Comparison of ENCODE assay signal across 8 cellular contexts in genomic region chr2:210072922-210073509, GRCh38.
DNase-seq lines count a peak whose midpoint lies in the region; ATAC-seq, FAIRE-seq and TF ChIP-seq lines count a peak whose summit lies in the region.

No MANE protein-coding gene starts in this region.

- no peak overlapping the region for H3K27ac ChIP-seq in HEK293 (ENCODE audit: extremely low read depth, low read depth, low read length)
- no peak overlapping the region for H3K27ac ChIP-seq in GM12878 (ENCODE audit: control insufficient read depth, insufficient read depth)
- no peak overlapping the region for H3K27ac ChIP-seq in lower lobe of right lung

- H3K4me3 ChIP-seq in HEK293 (ENCODE audit: low read depth, low read length) (no peak overlapping the region), GM12878 (no peak overlapping the region), lower lobe of right lung (no peak overlapping the region)

- in situ Hi-C loops in GM12878 (cut with MboI) = loop anchor here (5.0 kb wide), 1 partner anchor 124 kb away; no protein-coding TSS in a partner anchor

- no peak overlapping the region; the same call in 1 of the 2 replicates for H3K4me2 ChIP-seq in GM12878 (ENCODE audit: control insufficient read depth, insufficient read depth)

- no peaks in the 10 kb centered on the region for H3K36me3 ChIP-seq in HEK293 (ENCODE audit: control insufficient read depth in 2 of 2, insufficient read depth in 1 of 2, low read length in 2 of 2)
- no peaks in the 10 kb centered on the region for H3K36me3 ChIP-seq in GM12878 (ENCODE audit: control insufficient read depth in 2 of 2, insufficient read depth in 2 of 2, low read length in 1 of 2)
- no peaks in the 10 kb centered on the region for H3K36me3 ChIP-seq in lower lobe of right lung

- no TSS peak for BruUV-seq in GM12878 (replicated peaks; lab: Mats Ljungman, UMichigan)

- no peaks in the 10 kb centered on the region for H3K9me3 Mint-ChIP-seq in natural killer cell
- H3K9me3 Mint-ChIP-seq in natural killer cell treated with Interleukin-12 subunit alpha and Interleukin-12 subunit beta and Interleukin-15 and Interleukin-18, amount 100 ng/mL, for 72 hours = no peaks in the 10 kb centered on the region

- RAD21 ChIA-PET in GM12878 (lab: Charles Lee; ENCODE audit: unreplicated experiment) = interaction anchor here (1.1 to 3.2 kb wide), 7 partner anchors 9 to 123 kb away, joined by 3 to 9 read pairs (median 4); partner anchors contain the start of gene KANSL1L

- no peak for DNase-seq in natural killer cell
- DNase-seq in natural killer cell treated with Interleukin-12 subunit alpha and Interleukin-12 subunit beta and Interleukin-15 and Interleukin-18, amount 100 ng/mL, for 72 hours (ENCODE audit: low spot score) = no peak
- DNase-seq in MV-4-11 (lab: John Stamatoyannopoulos, UW) = peak; percentile 45
- DNase-seq in GM12878 (ENCODE audit: low read depth, low spot score) = no peak
- DNase-seq in lower lobe of right lung = no peak
- DNase-seq in NCI-H128 (lab: John Stamatoyannopoulos, UW; ENCODE audit: unreplicated experiment) = no peak
- DNase-seq in stimulated activated CD8-positive, alpha-beta memory T cell treated with anti-CD3 and anti-CD28 coated beads, Interleukin-4, amount 100 ng/mL, for 48 hours = no peak

- H3K4me3 Mint-ChIP-seq in natural killer cell = no peak overlapping the region
- H3K4me3 Mint-ChIP-seq in natural killer cell treated with Interleukin-12 subunit alpha and Interleukin-12 subunit beta and Interleukin-15 and Interleukin-18, amount 100 ng/mL, for 72 hours = no peak overlapping the region

- no peaks in the 10 kb centered on the region for H3K36me3 Mint-ChIP-seq in natural killer cell
- no peaks in the 10 kb centered on the region for H3K36me3 Mint-ChIP-seq in natural killer cell treated with Interleukin-12 subunit alpha and Interleukin-12 subunit beta and Interleukin-15 and Interleukin-18, amount 100 ng/mL, for 72 hours

- H3K9ac ChIP-seq in GM12878 (ENCODE audit: control insufficient read depth, insufficient read depth, low read length) = no peak overlapping the region

- H3K27ac Mint-ChIP-seq in natural killer cell = no peak overlapping the region
- no peak overlapping the region for H3K27ac Mint-ChIP-seq in natural killer cell treated with Interleukin-12 subunit alpha and Interleukin-12 subunit beta and Interleukin-15 and Interleukin-18, amount 100 ng/mL, for 72 hours

- H3K79me2 ChIP-seq in GM12878 (ENCODE audit: control insufficient read depth, insufficient read depth, low read length) = no peaks in the 10 kb centered on the region

- CTCF ChIA-PET in HEK293 (lab: Yijun Ruan, JAX) = interaction anchor here (0.6 to 1.8 kb wide), 14 partner anchors 8 to 1450 kb away, joined by 3 to 5 read pairs (median 3); no protein-coding TSS in a partner anchor
- CTCF ChIA-PET in GM12878 (lab: Yijun Ruan, JAX) = interaction anchor here (0.6 to 3.0 kb wide), 17 partner anchors 12 to 195 kb away, joined by 3 to 23 read pairs (median 4); no protein-coding TSS in a partner anchor

- H3K27me3 ChIP-seq in GM12878 (replicated peaks in 1 of 2; ENCODE audit: control insufficient read depth in 2 of 2, insufficient read depth in 2 of 2, low read length in 1 of 2) (no peaks in the 10 kb centered on the region), lower lobe of right lung (ENCODE audit: low read depth) (no peaks in the 10 kb centered on the region)

- peak overlapping the region; percentile 24; the same call in 1 of the 2 replicates for H2AFZ ChIP-seq in GM12878 (ENCODE audit: control insufficient read depth, low read depth, low read length)

- no peaks in the 10 kb centered on the region for H3K4me1 ChIP-seq in HEK293 (ENCODE audit: control insufficient read depth, insufficient read depth, low read length)
- no peaks in the 10 kb centered on the region for H3K4me1 ChIP-seq in GM12878 (ENCODE audit: control insufficient read depth, insufficient read depth, low read length)
- peaks cover 4% of the 10 kb centered on the region for H3K4me1 ChIP-seq in lower lobe of right lung

- H4K20me1 ChIP-seq in GM12878 (ENCODE audit: control insufficient read depth, insufficient read depth) = no peaks in the 10 kb centered on the region

- TF ChIP-seq CTCF in natural killer cell (IDR thresholded peaks at IDR 0.05) (peak; percentile 62), HEK293 (tag by site-specific recombination; IDR thresholded peaks at IDR 0.05) (0 out of 2 replicates have a peak, but pooled peaks have one; percentile 10), GM12878 (IDR thresholded peaks at IDR 0.05 in 2 of 3, conservative IDR thresholded peaks at IDR 0.05 in 1 of 3; ENCODE audit: control insufficient read depth in 2 of 3, extremely low read depth in 1 of 3, insufficient read depth in 1 of 3, low read depth in 3 of 3, low read length in 3 of 3) (peak; percentile 58 to 72 (median 59)), lower lobe of right lung (IDR thresholded peaks at IDR 0.05) (peak; percentile 42)

- no peak for ATAC-seq in natural killer cell
- no peak for ATAC-seq in natural killer cell treated with Interleukin-12 subunit alpha and Interleukin-12 subunit beta and Interleukin-15 and Interleukin-18, amount 100 ng/mL, for 72 hours
- peak; percentile 86 for ATAC-seq in GM12878
- ATAC-seq in lower lobe of right lung = no peak

- SMC1A ChIA-PET in GM12878 (lab: Charles Lee; ENCODE audit: uncharacterized antibody, unreplicated experiment) = interaction anchor here (0.6 to 2.6 kb wide), 7 partner anchors 74 to 131 kb away, joined by 3 to 19 read pairs (median 3); no protein-coding TSS in a partner anchor

- no peak for TF ChIP-seq POLR2A in GM12878 (IDR thresholded peaks at IDR 0.05; ENCODE audit: low read depth, low read length)

- H3K9me3 ChIP-seq in HEK293 (ENCODE audit: control insufficient read depth, insufficient read depth, low read depth, low read length) (no peaks in the 10 kb centered on the region), GM12878 (replicated peaks; ENCODE audit: control insufficient read depth, insufficient read depth, low read length) (no peaks in the 10 kb centered on the region), lower lobe of right lung (no peaks in the 10 kb centered on the region)

- H3K27me3 Mint-ChIP-seq in natural killer cell (ENCODE audit: low read depth in 2 of 2) = no peaks in the 10 kb centered on the region
- no peaks in the 10 kb centered on the region for H3K27me3 Mint-ChIP-seq in natural killer cell treated with Interleukin-12 subunit alpha and Interleukin-12 subunit beta and Interleukin-15 and Interleukin-18, amount 100 ng/mL, for 72 hours

- POLR2A ChIA-PET in HEK293 (lab: Yijun Ruan, JAX) (no interaction called here), GM12878 (lab: Charles Lee) (no interaction called here)

- peaks cover 5% of the 10 kb centered on the region in 2 donors for H3K4me1 Mint-ChIP-seq in natural killer cell
- peaks cover 0 to 2% of the 10 kb centered on the region in 2 donors for H3K4me1 Mint-ChIP-seq in natural killer cell treated with Interleukin-12 subunit alpha and Interleukin-12 subunit beta and Interleukin-15 and Interleukin-18, amount 100 ng/mL, for 72 hours (ENCODE audit: low read depth in 2 of 2)

- FAIRE-seq in GM12878 (lab: Jason Lieb, UNC) = peak; percentile 35

- intact Hi-C loops in natural killer cell (cut with micrococcal nuclease) (loop anchor here (5.0 kb wide), 1 partner anchor 124 kb away; no protein-coding TSS in a partner anchor), GM12878 (cut with micrococcal nuclease; ENCODE audit: unreplicated experiment) (loop anchor here (1.0 kb wide), 1 partner anchor 122 kb away; no protein-coding TSS in a partner anchor), lower lobe of right lung (cut with DNase I) (no loop called here)

- peak; percentile 70 for TF ChIP-seq RAD21 in GM12878 (IDR thresholded peaks at IDR 0.05; ENCODE audit: insufficient read depth, low read depth, low read length)

- TF ChIP-seq EP300 in GM12878 (IDR thresholded peaks at IDR 0.05; ENCODE audit: borderline replicate concordance in 1 of 2, control insufficient read depth in 1 of 2, low read depth in 2 of 2, low read length in 2 of 2) = no peak

- WGBS in GM12878 (ENCODE audit: insufficient coverage, insufficient replicate concordance, low lambda C conversion rate, missing lambda C conversion rate) = 0% methylated on average over 2 of the region's 2 CpGs

TF ChIP-seq in HEK293, 187 proteins besides CTCF, POLR2A, EP300 and RAD21:
- TF ChIP-seq ZNF654 (tag by site-specific recombination; IDR thresholded peaks at IDR 0.05; ENCODE audit: low read depth) = peak; percentile 43
- TF ChIP-seq ZBTB20 (tag by site-specific recombination; IDR thresholded peaks at IDR 0.05) = no peak

TF ChIP-seq in GM12878, 131 proteins besides CTCF, POLR2A, EP300 and RAD21:
- TF ChIP-seq SMC3 (IDR thresholded peaks at IDR 0.05; ENCODE audit: borderline replicate concordance, low read length) (peak; percentile 76), CEBPB (IDR thresholded peaks at IDR 0.05; ENCODE audit: borderline replicate concordance in 1 of 2, low read depth in 2 of 2, low read length in 2 of 2) (no peak)

Comparison
In these comparisons a context has a peak if more than half of its experiments do, and no peak if none do; other contexts are left out.
1. CTCF ChIP-seq: peak in every context shown above with its lines; median percentile 62 in natural killer cell; 59 in GM12878; 42 in lower lobe of right lung; 10 in HEK293.